ENCODE assay signal across 1 cellular context in genomic region chr14:105348945-105349699, GRCh38.
TF ChIP-seq lines count a peak whose summit lies in the region.

No MANE protein-coding gene starts in this region.

TF ChIP-seq in HepG2, 621 proteins besides CTCF, POLR2A, EP300 and RAD21:
- TF ChIP-seq ZNF510 (CRISPR knock-in tag; IDR thresholded peaks at IDR 0.05; ENCODE audit: low read depth), result no peak
